In genomic region chr20:48667889-48668413, GRCh38 we compare ENCODE assay signal across 1 cellular context.
TF ChIP-seq lines count a peak whose summit lies in the region.

No MANE protein-coding gene starts in this region.

TF ChIP-seq in GM23338, 12 proteins besides CTCF, POLR2A, EP300 and RAD21 (continued from another document):
- TF ChIP-seq ZNF114 (CRISPR knock-in tag; IDR thresholded peaks at IDR 0.05): no peak
- TF ChIP-seq EZH2 (IDR thresholded peaks at IDR 0.05; ENCODE audit: low read depth, unreplicated experiment): no peak
- TF ChIP-seq CREB1 (CRISPR knock-in tag; IDR thresholded peaks at IDR 0.05; ENCODE audit: low read depth): no peak
- TF ChIP-seq NANOG (IDR thresholded peaks at IDR 0.05; ENCODE audit: borderline replicate concordance): no peak
- TF ChIP-seq ETS1 (IDR thresholded peaks at IDR 0.05): no peak
- TF ChIP-seq ZNF331 (CRISPR knock-in tag; IDR thresholded peaks at IDR 0.05; ENCODE audit: low read depth): no peak
